Comparison of ENCODE assay signal across 10 cellular contexts in the genomic region with DNA sequence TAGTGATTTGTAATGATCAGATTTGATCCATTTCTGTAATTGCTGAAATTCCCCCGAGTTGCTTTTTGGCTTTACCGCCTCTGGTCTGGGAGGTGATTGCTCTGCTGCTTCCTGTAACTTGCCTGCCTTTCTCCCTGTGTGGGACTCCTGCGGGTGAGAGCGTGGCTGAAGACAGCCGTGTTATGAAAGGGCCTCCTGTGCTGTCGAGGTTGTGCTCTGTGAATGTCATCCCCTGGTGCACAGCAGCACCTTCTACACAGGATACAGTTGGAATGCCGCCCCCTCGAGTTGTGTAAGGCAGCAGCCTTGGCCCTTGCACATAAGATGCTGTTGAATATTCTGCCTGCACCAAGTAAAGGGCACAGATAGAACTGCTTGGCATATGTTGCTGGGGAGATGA. TPM values are rescaled to one million over a fixed set of nuclear protein-coding genes. Genes with fewer than 3 reads are reported as not detected.
A peak's percentile ranks its signal among the peaks of the same experiment; 100 is the strongest.
DNase-seq lines count a peak whose midpoint lies in the region; ATAC-seq and TF ChIP-seq lines count a peak whose summit lies in the region.
"Had no signal": no experiment of that assay in that cellular context is flagged by ENCODE, and none has a peak within 500 bp of the region (broad histone marks: within the 10 kb centered on the region; RNA-seq: fewer than 3 reads in every experiment).

No MANE protein-coding gene starts in this region.

- no peak overlapping the region for H3K4me3 ChIP-seq in OCI-LY1 (ENCODE audit: low read depth, low read length, poor library complexity, severe bottlenecking)
- H3K4me3 ChIP-seq in naive thymus-derived CD4-positive, alpha-beta T cell (ENCODE audit: low read length): no peak overlapping the region
- H3K4me3 ChIP-seq: pancreas had no signal

- H3K4me1 Mint-ChIP-seq in activated naive CD8-positive, alpha-beta T cell treated with anti-CD3 and anti-CD28 coated beads, Interleukin-2, amount 50 U/mL, for 24 hours: peaks cover 92% of the 10 kb centered on the region
- peaks cover 47 to 84% (median 74%) of the 10 kb centered on the region in 7 donors for H3K4me1 Mint-ChIP-seq in naive thymus-derived CD4-positive, alpha-beta T cell

- peak overlapping the region; percentile 82 for H3K27ac Mint-ChIP-seq in activated naive CD8-positive, alpha-beta T cell treated with anti-CD3 and anti-CD28 coated beads, Interleukin-2, amount 50 U/mL, for 24 hours
- H3K27ac Mint-ChIP-seq in naive thymus-derived CD4-positive, alpha-beta T cell: peak overlapping the region; percentile 63 to 83 (median 75)

- no peak overlapping the region; the same call in 1 of the 2 replicates for H3K4me2 ChIP-seq in OCI-LY1 (ENCODE audit: low read length)

- POLR2A ChIA-PET in naive thymus-derived CD4-positive, alpha-beta T cell (lab: Charles Lee): no interaction called here

- DNase-seq in EL: peak; percentile 26
- DNase-seq in activated naive CD8-positive, alpha-beta T cell treated with anti-CD3 and anti-CD28 coated beads, Interleukin-2, amount 50 U/mL, for 24 hours: peak; percentile 23
- peak in 3 of 9 donors; percentile 12 to 38 (median 18) for DNase-seq in naive thymus-derived CD4-positive, alpha-beta T cell
- no peak for DNase-seq in NCI-H2029 treated with DMSO at 0.1 percent for 48 hours (lab: John Stamatoyannopoulos, UW)
- DNase-seq in NCI-H1417 (lab: John Stamatoyannopoulos, UW): no peak
- DNase-seq in erythroblast (lab: John Stamatoyannopoulos, UW): no peak
- DNase-seq: pancreas, RPMI8226 had no signal

- CTCF ChIA-PET in naive thymus-derived CD4-positive, alpha-beta T cell (lab: Charles Lee): no interaction called here

- H2AFZ ChIP-seq in OCI-LY1 (ENCODE audit: low read length): no peak overlapping the region

- ATAC-seq in activated naive CD8-positive, alpha-beta T cell treated with anti-CD3 and anti-CD28 coated beads, Interleukin-2, amount 50 U/mL, for 24 hours: peak; percentile 83
- peak; percentile 57 for ATAC-seq in naive thymus-derived CD4-positive, alpha-beta T cell
- ATAC-seq in GM19397 (IDR thresholded peaks at IDR 0.05; ENCODE audit: unreplicated experiment): no peak

- TF ChIP-seq POLR2A in erythroblast (IDR thresholded peaks at IDR 0.05; ENCODE audit: low read length): no peak

- peaks cover 79% of the 10 kb centered on the region for H3K36me3 Mint-ChIP-seq in activated naive CD8-positive, alpha-beta T cell treated with anti-CD3 and anti-CD28 coated beads, Interleukin-2, amount 50 U/mL, for 24 hours (ENCODE audit: low read depth)
- H3K36me3 Mint-ChIP-seq in naive thymus-derived CD4-positive, alpha-beta T cell: peaks cover 7 to 53% (median 22%) of the 10 kb centered on the region in 5 donors

- H3K4me1 ChIP-seq in OCI-LY1 (ENCODE audit: insufficient read depth, low read length, severe bottlenecking): peaks cover 50% of the 10 kb centered on the region
- peaks cover 18 to 46% of the 10 kb centered on the region in 2 donors for H3K4me1 ChIP-seq in naive thymus-derived CD4-positive, alpha-beta T cell (ENCODE audit: control insufficient read depth in 2 of 2, insufficient read depth in 2 of 2, low read length in 2 of 2)

- peak overlapping the region; percentile 29 for H3K27ac ChIP-seq in OCI-LY1 (ENCODE audit: low read depth, low read length, poor library complexity, severe bottlenecking)
- H3K27ac ChIP-seq in naive thymus-derived CD4-positive, alpha-beta T cell (ENCODE audit: low read depth, low read length): peak overlapping the region; percentile 61
- H3K27ac ChIP-seq: pancreas had no signal

- TF ChIP-seq CTCF in OCI-LY1 (IDR thresholded peaks at IDR 0.05; ENCODE audit: low read length): no peak

- H3K9me3 Mint-ChIP-seq in activated naive CD8-positive, alpha-beta T cell treated with anti-CD3 and anti-CD28 coated beads, Interleukin-2, amount 50 U/mL, for 24 hours: no peaks in the 10 kb centered on the region
- no peaks in the 10 kb centered on the region for H3K9me3 Mint-ChIP-seq in naive thymus-derived CD4-positive, alpha-beta T cell

- H3K27me3 Mint-ChIP-seq in activated naive CD8-positive, alpha-beta T cell treated with anti-CD3 and anti-CD28 coated beads, Interleukin-2, amount 50 U/mL, for 24 hours: no peaks in the 10 kb centered on the region
- H3K27me3 Mint-ChIP-seq in naive thymus-derived CD4-positive, alpha-beta T cell: no peaks in the 10 kb centered on the region

- peaks cover 6% of the 10 kb centered on the region; the same call in 1 of the 2 replicates for H3F3A ChIP-seq in OCI-LY1 (ENCODE audit: insufficient read depth, low read length)

- H4K20me1 ChIP-seq in OCI-LY1 (ENCODE audit: insufficient read depth, low read length): no peaks in the 10 kb centered on the region

- peaks cover 91% of the 10 kb centered on the region for H3K36me3 ChIP-seq in OCI-LY1 (ENCODE audit: insufficient read depth, low read length)
- H3K36me3 ChIP-seq in naive thymus-derived CD4-positive, alpha-beta T cell (ENCODE audit: control insufficient read depth in 2 of 3, insufficient read depth in 3 of 3, low read length in 3 of 3): peaks cover 8 to 54% (median 20%) of the 10 kb centered on the region in 3 experiments

- H3K9ac ChIP-seq in OCI-LY1 (ENCODE audit: low read length): no peak overlapping the region

- intact Hi-C loops in naive thymus-derived CD4-positive, alpha-beta T cell (cut with micrococcal nuclease): loop anchor here in 1 of 2 donors (2.0 kb wide), 1 partner anchor 13 kb away; no protein-coding TSS in a partner anchor

- H3K9me2 ChIP-seq in OCI-LY1 (ENCODE audit: low read depth, low read length): no peaks in the 10 kb centered on the region

- H3K4me3 Mint-ChIP-seq in activated naive CD8-positive, alpha-beta T cell treated with anti-CD3 and anti-CD28 coated beads, Interleukin-2, amount 50 U/mL, for 24 hours: peak overlapping the region; percentile 44
- H3K4me3 Mint-ChIP-seq in naive thymus-derived CD4-positive, alpha-beta T cell: peak overlapping the region; percentile 38 to 95 (median 68)

- H3K79me2 ChIP-seq in OCI-LY1 (ENCODE audit: insufficient read depth, low read length): peaks cover 42% of the 10 kb centered on the region

- H3K27me3 ChIP-seq in OCI-LY1 (ENCODE audit: insufficient read depth, low read length): no peaks in the 10 kb centered on the region
- no peaks in the 10 kb centered on the region for H3K27me3 ChIP-seq in naive thymus-derived CD4-positive, alpha-beta T cell (ENCODE audit: control insufficient read depth in 2 of 2, insufficient read depth in 2 of 2, low read length in 2 of 2)
- H3K27me3 ChIP-seq: pancreas had no signal

- H3K9me3 ChIP-seq in OCI-LY1 (ENCODE audit: low read length): no peaks in the 10 kb centered on the region
- H3K9me3 ChIP-seq in naive thymus-derived CD4-positive, alpha-beta T cell (ENCODE audit: control insufficient read depth in 2 of 3, low read length in 3 of 3): no peaks in the 10 kb centered on the region
- H3K9me3 ChIP-seq: pancreas had no signal

RNA-seq across cellular contexts. Expression of a gene that starts 5.9 kb away (rescaled TPM):
- 100 to 1,000 TPM; 110 to 218 (median 182) TPM for total RNA-seq in naive thymus-derived CD4-positive, alpha-beta T cell
- 100 to 1,000 TPM; 632 to 777 TPM for polyA plus RNA-seq in naive thymus-derived CD4-positive, alpha-beta T cell

Comparison
In these comparisons a context has a peak if more than half of its experiments do, and no peak if none do; other contexts are left out.
1. DNase-seq: peak in EL (single experiment) and activated naive CD8-positive, alpha-beta T cell treated with anti-CD3 and anti-CD28 coated beads, Interleukin-2, amount 50 U/mL, for 24 hours (single experiment); none in NCI-H2029 treated with DMSO at 0.1 percent for 48 hours (single experiment), NCI-H1417 (0 of 3) and erythroblast (0 of 2).